Comparison of ENCODE assay signal across 8 cellular contexts in the genomic region with DNA sequence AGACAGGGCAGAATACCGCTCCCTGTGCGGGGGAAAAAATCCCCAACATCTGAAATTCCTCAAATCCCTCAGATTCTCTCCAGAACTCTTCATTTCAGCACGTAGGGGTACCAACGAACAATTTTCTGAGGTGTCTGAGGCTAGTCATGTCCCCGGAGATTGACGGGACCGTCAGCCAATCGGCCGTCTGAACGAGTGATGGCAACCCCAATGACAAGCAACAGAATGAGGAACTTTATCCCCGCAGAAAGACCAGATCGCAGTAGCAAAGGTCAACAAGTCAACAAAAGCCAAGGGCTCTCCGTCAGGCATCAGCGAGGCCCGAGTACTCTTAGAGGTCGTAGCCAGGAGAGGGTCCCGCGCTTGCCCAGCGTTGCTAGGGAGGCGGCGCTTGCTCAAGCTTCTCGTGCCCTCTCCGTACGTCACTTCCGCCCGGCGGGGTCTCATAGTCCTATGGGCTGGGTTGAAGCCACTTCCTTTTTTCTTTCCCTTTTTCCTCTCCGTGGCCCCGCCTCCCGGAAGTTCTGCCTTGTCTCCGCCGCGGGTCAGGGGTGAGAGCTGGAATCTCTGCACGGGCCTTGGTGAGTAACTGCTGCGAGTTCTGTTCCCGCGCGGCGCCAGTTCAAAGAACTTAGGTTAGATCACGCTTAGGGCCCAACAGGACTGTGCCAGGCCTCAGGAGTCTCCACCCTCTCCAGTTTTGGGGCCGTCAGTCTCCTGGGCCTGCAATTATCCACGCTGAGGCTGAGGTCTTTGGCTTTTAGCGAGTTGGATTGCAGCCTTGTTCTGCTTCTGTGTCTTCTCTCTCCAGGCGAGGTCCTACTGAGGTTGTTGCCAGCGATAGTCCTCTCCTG. TPM values are rescaled to one million over a fixed set of nuclear protein-coding genes. Genes with fewer than 3 reads are reported as not detected.
DNase-seq lines count a peak whose midpoint lies in the region; ATAC-seq and TF ChIP-seq lines count a peak whose summit lies in the region.

A gene with protein sequence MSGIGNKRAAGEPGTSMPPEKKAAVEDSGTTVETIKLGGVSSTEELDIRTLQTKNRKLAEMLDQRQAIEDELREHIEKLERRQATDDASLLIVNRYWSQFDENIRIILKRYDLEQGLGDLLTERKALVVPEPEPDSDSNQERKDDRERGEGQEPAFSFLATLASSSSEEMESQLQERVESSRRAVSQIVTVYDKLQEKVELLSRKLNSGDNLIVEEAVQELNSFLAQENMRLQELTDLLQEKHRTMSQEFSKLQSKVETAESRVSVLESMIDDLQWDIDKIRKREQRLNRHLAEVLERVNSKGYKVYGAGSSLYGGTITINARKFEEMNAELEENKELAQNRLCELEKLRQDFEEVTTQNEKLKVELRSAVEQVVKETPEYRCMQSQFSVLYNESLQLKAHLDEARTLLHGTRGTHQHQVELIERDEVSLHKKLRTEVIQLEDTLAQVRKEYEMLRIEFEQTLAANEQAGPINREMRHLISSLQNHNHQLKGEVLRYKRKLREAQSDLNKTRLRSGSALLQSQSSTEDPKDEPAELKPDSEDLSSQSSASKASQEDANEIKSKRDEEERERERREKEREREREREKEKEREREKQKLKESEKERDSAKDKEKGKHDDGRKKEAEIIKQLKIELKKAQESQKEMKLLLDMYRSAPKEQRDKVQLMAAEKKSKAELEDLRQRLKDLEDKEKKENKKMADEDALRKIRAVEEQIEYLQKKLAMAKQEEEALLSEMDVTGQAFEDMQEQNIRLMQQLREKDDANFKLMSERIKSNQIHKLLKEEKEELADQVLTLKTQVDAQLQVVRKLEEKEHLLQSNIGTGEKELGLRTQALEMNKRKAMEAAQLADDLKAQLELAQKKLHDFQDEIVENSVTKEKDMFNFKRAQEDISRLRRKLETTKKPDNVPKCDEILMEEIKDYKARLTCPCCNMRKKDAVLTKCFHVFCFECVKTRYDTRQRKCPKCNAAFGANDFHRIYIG (plus strand): TSS at position 520 of the 854 bp plus-strand sequence. CDS start 1,571 bp downstream, outside the sequence.

- TF ChIP-seq CTCF in spleen (IDR thresholded peaks at IDR 0.05 in 8 of 11, conservative IDR thresholded peaks at IDR 0.05 in 3 of 11) = peak in 3 of 11 experiments; percentile 6 to 28 (median 19)

- intact Hi-C loops in spleen (cut with DNase I; ENCODE audit: low total_unique reads) = loop anchor here (5.0 kb wide), 2 partner anchors 76 to 136 kb away; a partner anchor contains a TSS

- H3K4me1 ChIP-seq in spleen = peaks cover 5 to 58% (median 38%) of the 10 kb centered on the region in 6 donors

- H3K36me3 ChIP-seq in spleen = peaks cover 0 to 36% (median 18%) of the 10 kb centered on the region in 6 donors

- whole genome bisulfite sequencing in spleen, 5 donors = 0 to 1% (median 0%) methylated on average over 44 to 45 of the region's 45 CpGs

- peaks cover 0 to 5% (median 0%) of the 10 kb centered on the region in 7 donors for H3K27me3 ChIP-seq in spleen (replicated peaks in 1 of 7)

- ATAC-seq in GM19023 (IDR thresholded peaks at IDR 0.05; ENCODE audit: unreplicated experiment) (peak; percentile 96), HG03280 (IDR thresholded peaks at IDR 0.05; ENCODE audit: unreplicated experiment) (peak; percentile 96)

- no peaks in the 10 kb centered on the region for H3K9me3 ChIP-seq in spleen

- DNase-seq in AG08396 (ENCODE audit: low spot score) (peak; percentile 93), NCI-H345 treated with DMSO at 0.1 percent for 48 hours (lab: John Stamatoyannopoulos, UW; ENCODE audit: unreplicated experiment) (peak; percentile 98), inferior parietal cortex (ENCODE audit: extremely low spot score) (peak; percentile 100), spleen (peak; percentile 100)
- peak; percentile 97 to 99 (median 98) for DNase-seq in activated CD4-positive, CD25-positive, alpha-beta regulatory T cell (lab: John Stamatoyannopoulos, UW)
- peak; percentile 99 for DNase-seq in central memory CD4-positive, alpha-beta T cell

- H3K4me3 ChIP-seq in spleen = peak within 1 kb of the TSS; percentile 60 to 94 (median 80)

- no peak for TF ChIP-seq POLR2A in spleen (IDR thresholded peaks at IDR 0.05)

- H3K27ac ChIP-seq in spleen = peak within 1 kb of the TSS; percentile 92 to 98 (median 96)

RNA-seq across cellular contexts. Expression of the gene that starts here (rescaled TPM):
- total RNA-seq in spleen = 10 to 100 TPM; 22.0 to 46.1 (median 36.6) TPM
- 10 to 100 TPM in 1 of 3 donors, 1 to 10 TPM in 2; 8.3 to 13.6 (median 9.7) TPM for polyA plus RNA-seq in spleen

Comparison
In these comparisons a context has a peak if more than half of its experiments do, and no peak if none do; other contexts are left out.
1. Peak in every context shown above with its lines: DNase-seq, ATAC-seq, H3K4me3 ChIP-seq and H3K27ac ChIP-seq.